ENCODE assay signal across 8 cellular contexts in the genomic region with DNA sequence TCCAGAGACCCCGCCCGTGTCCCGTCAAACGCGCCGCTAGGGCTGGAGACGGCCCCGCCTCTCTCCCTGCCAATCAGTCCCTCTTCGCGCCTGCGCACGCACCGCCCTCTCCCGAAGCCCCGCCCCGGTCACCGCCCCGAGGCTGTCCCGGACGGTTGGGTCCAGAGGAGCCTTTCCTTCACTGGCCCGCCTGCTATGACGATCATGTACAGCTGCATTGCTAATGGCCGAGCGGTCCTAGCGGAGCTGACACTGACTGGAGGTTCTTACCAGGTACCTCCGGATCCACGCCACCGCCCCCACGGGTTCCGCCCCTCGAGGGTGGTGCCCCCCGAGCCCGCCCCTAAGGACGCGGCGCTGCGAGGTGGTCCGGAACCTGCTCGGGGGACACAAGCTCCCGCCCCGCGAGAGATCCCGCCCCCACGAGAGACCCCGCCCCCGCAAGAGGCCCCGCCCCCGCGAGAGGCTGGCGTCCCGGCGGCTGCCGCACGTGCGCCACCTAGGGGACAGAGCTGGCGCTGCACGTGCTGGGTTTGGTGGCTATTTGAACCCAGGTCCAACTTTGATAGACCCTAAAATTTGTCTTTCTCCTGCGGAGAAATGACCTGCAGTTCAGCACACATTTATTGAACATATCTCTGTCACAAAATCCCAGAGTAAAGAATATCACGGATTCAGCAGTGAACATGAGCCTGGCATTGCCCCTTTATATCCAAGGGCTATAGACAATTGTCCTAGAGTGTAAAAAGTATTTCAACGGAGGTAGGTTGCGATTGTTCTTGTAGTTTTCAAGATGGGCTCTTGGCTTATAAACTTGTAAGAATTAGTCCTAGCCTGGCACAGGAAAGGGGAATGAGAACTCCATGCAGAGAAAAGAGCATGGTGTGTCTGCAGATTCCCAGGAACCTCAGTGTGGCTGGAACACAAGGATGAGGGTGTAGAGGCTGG.
DNase-seq lines count a peak whose midpoint lies in the region; ATAC-seq and TF ChIP-seq lines count a peak whose summit lies in the region.

No MANE protein-coding gene starts in this region.

- H3K9me3 ChIP-seq in BLaER1 treated with 17β-estradiol and CSF1 and Interleukin-3, amounts not matched to agents 10 nM and 100 nM (replicated peaks in 1 of 11): no peaks in the 10 kb centered on the region
- H3K9me3 ChIP-seq in left lung: no peaks in the 10 kb centered on the region

- no peaks in the 10 kb centered on the region for H4K20me1 ChIP-seq in BLaER1 treated with 17β-estradiol and CSF1 and Interleukin-3, amounts not matched to agents 10 nM and 100 nM

- peaks cover 0 to 30% (median 18%) of the 10 kb centered on the region in 10 experiments; a peak in 16 of 20 replicates for H3K4me1 ChIP-seq in BLaER1 treated with 17β-estradiol and CSF1 and Interleukin-3, amounts not matched to agents 10 nM and 100 nM
- H3K4me1 ChIP-seq in left lung: peaks cover 0 to 12% of the 10 kb centered on the region in 2 donors

- H3K4me3 ChIP-seq in BLaER1 treated with 17β-estradiol and CSF1 and Interleukin-3, amounts not matched to agents 10 nM and 100 nM: peak overlapping the region; percentile 47 to 67 (median 56)
- H3K4me3 ChIP-seq in left lung: peak overlapping the region; percentile 28 to 45

- peak overlapping the region; percentile 67 to 91 (median 83) for H3K4me2 ChIP-seq in BLaER1 treated with 17β-estradiol and CSF1 and Interleukin-3, amounts not matched to agents 10 nM and 100 nM

- H3K27ac ChIP-seq in BLaER1 treated with 17β-estradiol and CSF1 and Interleukin-3, amounts not matched to agents 10 nM and 100 nM: peak overlapping the region in 2 of 11 experiments; percentile 33 to 35; a peak in 3 of 22 replicates
- H3K27ac ChIP-seq in left lung: peak overlapping the region; percentile 43 to 77

- DNase-seq in NCI-H748 (lab: John Stamatoyannopoulos, UW; ENCODE audit: unreplicated experiment) (peak; percentile 97), dermis blood vessel endothelial cell (peak; percentile 98), left lung (peak; percentile 99 to 100)
- DNase-seq in activated CD4-positive, alpha-beta T cell treated with anti-CD3 and anti-CD28 coated beads, Interleukin-2, amount 50 U/mL, for 24 hours (ENCODE audit: low read depth in 1 of 2, low spot score in 1 of 2): peak; percentile 99
- peak; percentile 97 for DNase-seq in stimulated activated CD4-positive, alpha-beta T cell treated with anti-CD3 and anti-CD28 coated beads, Interleukin-2, amount 100 ng/mL, for 4 hours (ENCODE audit: low read depth)

- ATAC-seq in GM19395 (IDR thresholded peaks at IDR 0.05; ENCODE audit: unreplicated experiment) (peak; percentile 100), HG03558 (IDR thresholded peaks at IDR 0.05; ENCODE audit: extremely low read depth, unreplicated experiment) (peak; percentile 100), left lung (peak; percentile 98)

- TF ChIP-seq CTCF in left lung (IDR thresholded peaks at IDR 0.05): peak; percentile 89 to 91

- no peaks in the 10 kb centered on the region for H3K36me3 ChIP-seq in BLaER1 treated with 17β-estradiol and CSF1 and Interleukin-3, amounts not matched to agents 10 nM and 100 nM
- no peaks in the 10 kb centered on the region for H3K36me3 ChIP-seq in left lung

- peak overlapping the region; percentile 20 to 64 (median 47); a peak in 17 of 22 replicates for H3K9ac ChIP-seq in BLaER1 treated with 17β-estradiol and CSF1 and Interleukin-3, amounts not matched to agents 10 nM and 100 nM

- intact Hi-C loops in left lung (cut with DNase I): no loop called here

- peaks cover 0 to 3% (median 0%) of the 10 kb centered on the region in 11 experiments; a peak in 1 of 22 replicates for H3K27me3 ChIP-seq in BLaER1 treated with 17β-estradiol and CSF1 and Interleukin-3, amounts not matched to agents 10 nM and 100 nM
- no peaks in the 10 kb centered on the region for H3K27me3 ChIP-seq in left lung
